Comparison of ENCODE assay signal across 8 cellular contexts in the genomic region with DNA sequence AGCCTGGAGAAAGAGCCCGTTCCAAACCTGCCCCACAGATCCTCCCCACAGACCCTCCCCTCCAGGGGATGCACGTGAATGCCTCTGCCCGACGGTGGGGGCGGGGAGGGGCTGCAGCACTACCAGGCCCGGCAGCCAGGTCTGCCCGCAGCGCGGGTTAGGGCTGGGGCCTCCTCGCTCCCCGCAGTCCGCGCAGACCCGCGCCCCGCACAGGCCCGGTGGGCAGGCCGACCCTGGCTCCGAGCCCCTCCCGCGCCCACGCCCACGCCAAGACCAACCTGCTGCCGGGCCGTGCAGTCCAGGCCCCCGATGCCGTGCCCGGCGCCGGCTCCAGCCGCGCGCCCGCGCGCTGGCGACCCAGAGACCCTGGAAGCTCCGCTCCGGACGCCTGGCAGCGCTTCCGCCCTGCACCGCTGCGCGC. TPM values are rescaled to one million over a fixed set of nuclear protein-coding genes. Genes with fewer than 3 reads are reported as not detected.
A peak's percentile ranks its signal among the peaks of the same experiment; 100 is the strongest.
DNase-seq lines count a peak whose midpoint lies in the region; ATAC-seq, FAIRE-seq and TF ChIP-seq lines count a peak whose summit lies in the region.

A gene with protein sequence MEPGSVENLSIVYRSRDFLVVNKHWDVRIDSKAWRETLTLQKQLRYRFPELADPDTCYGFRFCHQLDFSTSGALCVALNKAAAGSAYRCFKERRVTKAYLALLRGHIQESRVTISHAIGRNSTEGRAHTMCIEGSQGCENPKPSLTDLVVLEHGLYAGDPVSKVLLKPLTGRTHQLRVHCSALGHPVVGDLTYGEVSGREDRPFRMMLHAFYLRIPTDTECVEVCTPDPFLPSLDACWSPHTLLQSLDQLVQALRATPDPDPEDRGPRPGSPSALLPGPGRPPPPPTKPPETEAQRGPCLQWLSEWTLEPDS (minus strand): TSS at position 404 of the 421 bp plus-strand sequence. CDS start 644 bp downstream, outside the sequence.

- peak within 1 kb of the TSS; percentile 97 for H3K4me3 ChIP-seq in CD8-positive, alpha-beta T cell (ENCODE audit: low read depth, low read length)
- H3K4me3 ChIP-seq in PC-9 = peak within 1 kb of the TSS; percentile 96
- H3K4me3 ChIP-seq in endothelial cell of umbilical vein (replicated peaks in 1 of 3; ENCODE audit: insufficient read depth in 1 of 3, low read depth in 1 of 3, low read length in 3 of 3) = peak within 1 kb of the TSS; percentile 75 to 92 (median 76)
- H3K4me3 ChIP-seq in neuronal stem cell (ENCODE audit: low read length in 2 of 2) = peak within 1 kb of the TSS; percentile 75 to 99

- ATAC-seq in CD8-positive, alpha-beta T cell = peak; percentile 6
- peak; percentile 19 for ATAC-seq in GM21576 (IDR thresholded peaks at IDR 0.05; ENCODE audit: unreplicated experiment)
- no peak for ATAC-seq in HG02763 (IDR thresholded peaks at IDR 0.05; ENCODE audit: unreplicated experiment)

- peak within 1 kb of the TSS; percentile 49 for H3K27ac Mint-ChIP-seq in CD8-positive, alpha-beta T cell

- peak within 1 kb of the TSS; percentile 53 for H3K27ac ChIP-seq in CD8-positive, alpha-beta T cell (ENCODE audit: low read depth, low read length)
- no peak within 1 kb of the TSS for H3K27ac ChIP-seq in PC-9
- H3K27ac ChIP-seq in endothelial cell of umbilical vein (ENCODE audit: insufficient read depth, low read depth, low read length) = peak within 1 kb of the TSS; percentile 38
- no peak within 1 kb of the TSS for H3K27ac ChIP-seq in neuronal stem cell (replicated peaks; ENCODE audit: low read length)

- peaks cover 28% of the 10 kb centered on the region for H3K79me2 ChIP-seq in PC-9 (ENCODE audit: low read depth)
- peaks cover 26% of the 10 kb centered on the region for H3K79me2 ChIP-seq in endothelial cell of umbilical vein (ENCODE audit: control insufficient read depth, insufficient read depth, low read length)

- no peak within 1 kb of the TSS for H4K91ac ChIP-seq in neuronal stem cell (ENCODE audit: low read depth, low read length, poor library complexity)

- peaks cover 10% of the 10 kb centered on the region; the same call in 1 of the 2 replicates for H3F3A ChIP-seq in PC-9 (ENCODE audit: insufficient read depth, low read depth)

- peaks cover 56% of the 10 kb centered on the region for H3K79me1 ChIP-seq in neuronal stem cell (ENCODE audit: low read depth, low read length)

- FAIRE-seq in endothelial cell of umbilical vein (lab: Jason Lieb, UNC) = no peak

- peak within 1 kb of the TSS; percentile 80 for H3K9ac ChIP-seq in endothelial cell of umbilical vein (replicated peaks; ENCODE audit: extremely low read depth, insufficient read depth, low read length)
- H3K9ac ChIP-seq in neuronal stem cell (ENCODE audit: low read depth, low read length, poor library complexity) = peak within 1 kb of the TSS; percentile 97

- BruUV-seq in PC-9 (replicated peaks; lab: Mats Ljungman, UMichigan) (no TSS peak), endothelial cell of umbilical vein (replicated peaks; lab: Mats Ljungman, UMichigan) (no TSS peak)

- peaks cover 19% of the 10 kb centered on the region for H3K4me1 ChIP-seq in CD8-positive, alpha-beta T cell (ENCODE audit: insufficient read depth, low read length)
- H3K4me1 ChIP-seq in PC-9 (replicated peaks; ENCODE audit: insufficient read depth) = peaks cover 16% of the 10 kb centered on the region
- peaks cover 13% of the 10 kb centered on the region for H3K4me1 ChIP-seq in endothelial cell of umbilical vein (ENCODE audit: control insufficient read depth, extremely low read depth, insufficient read depth, low read length)
- H3K4me1 ChIP-seq in neuronal stem cell (ENCODE audit: control insufficient read depth in 2 of 2, insufficient read depth in 1 of 2, low read depth in 1 of 2, low read length in 2 of 2) = peaks cover 8 to 9% of the 10 kb centered on the region in 2 donors

- no peaks in the 10 kb centered on the region for H3K27me3 Mint-ChIP-seq in CD8-positive, alpha-beta T cell (ENCODE audit: low read depth)

- POLR2A ChIA-PET in CD8-positive, alpha-beta T cell (lab: Charles Lee) = interaction anchor here (1.0 to 2.2 kb wide), 4 partner anchors 16 to 92 kb away, joined by 3 to 14 read pairs (median 4); a partner anchor contains a TSS
- POLR2A ChIA-PET in PC-9 (lab: Charles Lee; ENCODE audit: unreplicated experiment) (interaction anchor here (0.6 to 1.3 kb wide), 7 partner anchors 27 to 186 kb away, joined by 3 to 41 read pairs (median 6); a partner anchor contains a TSS), endothelial cell of umbilical vein (lab: Charles Lee) (interaction anchor here (1.0 kb wide), 1 partner anchor 12 kb away, joined by 4 read pairs; no protein-coding TSS in a partner anchor)

- peak within 1 kb of the TSS; percentile 90 for H2AFZ ChIP-seq in PC-9
- H2AFZ ChIP-seq in endothelial cell of umbilical vein (ENCODE audit: low read depth, low read length) = peak within 1 kb of the TSS; percentile 90
- peak within 1 kb of the TSS; percentile 80 for H2AFZ ChIP-seq in neuronal stem cell (ENCODE audit: low read length)

- no peaks in the 10 kb centered on the region for H3K27me3 ChIP-seq in CD8-positive, alpha-beta T cell (ENCODE audit: insufficient read depth, low read length)
- H3K27me3 ChIP-seq in PC-9 (ENCODE audit: insufficient read depth, low read depth) (peaks cover 2% of the 10 kb centered on the region; the same call in 1 of the 2 replicates), endothelial cell of umbilical vein (ENCODE audit: control insufficient read depth in 2 of 2, insufficient read depth in 2 of 2, low read length in 2 of 2) (no peaks in the 10 kb centered on the region), neuronal stem cell (ENCODE audit: control insufficient read depth in 3 of 3, insufficient read depth in 3 of 3, low read depth in 1 of 3, low read length in 3 of 3) (no peaks in the 10 kb centered on the region)

- H3K18ac ChIP-seq in neuronal stem cell (ENCODE audit: low read length) = peak within 1 kb of the TSS; percentile 97

- intact Hi-C loops in CD8-positive, alpha-beta T cell (cut with DNase I, micrococcal nuclease) = loop anchor here (1.0 to 5.0 kb wide), 7 partner anchors 19 to 521 kb away; a partner anchor contains a TSS
- intact Hi-C loops in PC-9 (cut with micrococcal nuclease; ENCODE audit: unreplicated experiment) (no loop called here), endothelial cell of umbilical vein (cut with micrococcal nuclease) (loop anchor here (1.0 to 5.0 kb wide), 2 partner anchors 19 to 46 kb away; a partner anchor contains a TSS)

- H2AK5ac ChIP-seq in neuronal stem cell (ENCODE audit: low read depth, low read length) = peak within 1 kb of the TSS; percentile 94

- peak in 1 of 7 experiments; percentile 31 for DNase-seq in CD8-positive, alpha-beta T cell
- DNase-seq in PC-9 (no peak), endothelial cell of umbilical vein (ENCODE audit: low read depth, low spot score) (peak; percentile 49), neuronal stem cell (ENCODE audit: low spot score) (no peak), GOT3 (lab: John Stamatoyannopoulos, UW) (no peak)
- no peak for DNase-seq in activated CD8-positive, alpha-beta memory T cell treated with anti-CD3 and anti-CD28 coated beads, Interleukin-2, amount 50 U/mL, for 48 hours

- peak within 1 kb of the TSS; percentile 72 for H4K8ac ChIP-seq in neuronal stem cell (ENCODE audit: low read depth, low read length)

- no peak within 1 kb of the TSS for H2BK15ac ChIP-seq in neuronal stem cell (ENCODE audit: low read length)

- H3K9me2 ChIP-seq in PC-9 (ENCODE audit: insufficient read depth) = no peaks in the 10 kb centered on the region

- peaks cover 7% of the 10 kb centered on the region for H3K4me1 Mint-ChIP-seq in CD8-positive, alpha-beta T cell (ENCODE audit: low read depth)

- CTCF ChIA-PET in CD8-positive, alpha-beta T cell (lab: Charles Lee) = interaction anchor here (7.7 kb wide), 1 partner anchor 77 kb away, joined by 143 read pairs; a partner anchor contains a TSS
- CTCF ChIA-PET in PC-9 (lab: Charles Lee) (interaction anchor here (0.6 to 1.8 kb wide), 6 partner anchors 27 to 714 kb away, joined by 3 to 9 read pairs (median 4); a partner anchor contains a TSS), endothelial cell of umbilical vein (lab: Charles Lee) (interaction anchor here (0.9 to 1.3 kb wide), 10 partner anchors 42 to 269 kb away, joined by 3 to 19 read pairs (median 4); a partner anchor contains a TSS)

- no peaks in the 10 kb centered on the region for H3K9me3 ChIP-seq in CD8-positive, alpha-beta T cell (ENCODE audit: low read length)
- no peaks in the 10 kb centered on the region for H3K9me3 ChIP-seq in PC-9 (ENCODE audit: insufficient read depth, low read depth)
- no peaks in the 10 kb centered on the region for H3K9me3 ChIP-seq in endothelial cell of umbilical vein (replicated peaks; ENCODE audit: control insufficient read depth, insufficient read depth, low read length)
- H3K9me3 ChIP-seq in neuronal stem cell (replicated peaks in 1 of 2; ENCODE audit: control insufficient read depth in 2 of 2, insufficient read depth in 1 of 2, low read depth in 1 of 2, low read length in 2 of 2) = no peaks in the 10 kb centered on the region

- H2BK5ac ChIP-seq in neuronal stem cell (ENCODE audit: low read length) = no peak within 1 kb of the TSS

- peaks cover 5% of the 10 kb centered on the region for H3K36me3 Mint-ChIP-seq in CD8-positive, alpha-beta T cell

- H3K4ac ChIP-seq in neuronal stem cell (ENCODE audit: low read length) = no peak within 1 kb of the TSS

- H3K9me1 ChIP-seq in endothelial cell of umbilical vein (replicated peaks; ENCODE audit: control insufficient read depth, extremely low read depth, insufficient read depth, low read length) = no peaks in the 10 kb centered on the region

- peaks cover 13% of the 10 kb centered on the region; the same call in 1 of the 2 replicates for H4K20me1 ChIP-seq in PC-9 (ENCODE audit: insufficient read depth)
- no peaks in the 10 kb centered on the region for H4K20me1 ChIP-seq in endothelial cell of umbilical vein (replicated peaks; ENCODE audit: control insufficient read depth, extremely low read depth, insufficient read depth, low read length)

- H3K23ac ChIP-seq in neuronal stem cell (ENCODE audit: low read depth, low read length, poor library complexity) = peak within 1 kb of the TSS; percentile 89

- peak; percentile 77 for TF ChIP-seq POLR2A in endothelial cell of umbilical vein (IDR thresholded peaks at IDR 0.05; ENCODE audit: low read depth, low read length)

- H3K9me3 Mint-ChIP-seq in CD8-positive, alpha-beta T cell = no peaks in the 10 kb centered on the region

- H3K4me2 ChIP-seq in PC-9 (peak within 1 kb of the TSS; percentile 92), endothelial cell of umbilical vein (ENCODE audit: insufficient read depth, low read length) (peak within 1 kb of the TSS; percentile 67), neuronal stem cell (ENCODE audit: insufficient read depth, low read length, poor library complexity, severe bottlenecking) (peak within 1 kb of the TSS; percentile 89)

- no CpG with 5 or more reads among the region's 45 CpGs for WGBS in neuronal stem cell (ENCODE audit: extremely low coverage in 2 of 2, insufficient read length in 2 of 2, insufficient replicate concordance in 1 of 2), 2 donors

- dilution Hi-C loops in endothelial cell of umbilical vein (cut with MboI; ENCODE audit: extremely low pct_ligation_motif_present, low sequenced_read_pairs) = no loop called here

- H3K36me3 ChIP-seq in CD8-positive, alpha-beta T cell (ENCODE audit: insufficient read depth, low read length) = no peaks in the 10 kb centered on the region
- H3K36me3 ChIP-seq in PC-9 (ENCODE audit: low read depth) = no peaks in the 10 kb centered on the region; the same call in 1 of the 2 replicates
- H3K36me3 ChIP-seq in endothelial cell of umbilical vein (ENCODE audit: control insufficient read depth in 2 of 2, extremely low read depth in 1 of 2, insufficient read depth in 2 of 2, low read length in 2 of 2) = peaks cover 2 to 6% of the 10 kb centered on the region in 2 experiments
- peaks cover 38 to 54% of the 10 kb centered on the region in 2 donors for H3K36me3 ChIP-seq in neuronal stem cell (replicated peaks in 1 of 2; ENCODE audit: control insufficient read depth in 2 of 2, insufficient read depth in 2 of 2, low read length in 2 of 2)

- no peak within 1 kb of the TSS for H2BK120ac ChIP-seq in neuronal stem cell (ENCODE audit: low read depth, low read length)

- TF ChIP-seq CTCF in CD8-positive, alpha-beta T cell (IDR thresholded peaks at IDR 0.05) = no peak
- TF ChIP-seq CTCF in PC-9 (conservative IDR thresholded peaks at IDR 0.05) (no peak), endothelial cell of umbilical vein (IDR thresholded peaks at IDR 0.05; ENCODE audit: extremely low read depth in 1 of 2, insufficient read depth in 1 of 2, low read depth in 1 of 2, low read length in 2 of 2) (no peak)

- peak within 1 kb of the TSS; percentile 84 for H3K4me3 Mint-ChIP-seq in CD8-positive, alpha-beta T cell

- H2BK12ac ChIP-seq in neuronal stem cell (ENCODE audit: low read length) = peak within 1 kb of the TSS; percentile 10

- H3K14ac ChIP-seq in neuronal stem cell (ENCODE audit: low read length) = peak within 1 kb of the TSS; percentile 39

RNA-seq across cellular contexts. Expression of the gene that starts here (rescaled TPM):
- 10 to 100 TPM; 15.4 to 15.8 TPM for total RNA-seq in CD8-positive, alpha-beta T cell
- total RNA-seq in PC-9 (2021) (53.3 and 56.7 TPM in 2 replicates), endothelial cell of umbilical vein (42.3 and 46.2 TPM in 2 replicates)
- 55.8 and 69.0 TPM in 2 replicates for polyA plus RNA-seq in endothelial cell of umbilical vein
- 31.9 and 42.7 TPM in 2 replicates for polyA plus RNA-seq in endothelial cell of umbilical vein (2011; cell fraction: cytosol; rRNA removed)
- polyA plus RNA-seq in endothelial cell of umbilical vein (2011; cell fraction: nucleus; rRNA removed) = 44.0 and 48.5 TPM in 2 replicates
- 34.4 and 36.5 TPM in 2 replicates for polyA plus RNA-seq in endothelial cell of umbilical vein (2012)
- polyA minus RNA-seq in endothelial cell of umbilical vein = 13.2 and 16.4 TPM in 2 replicates
- polyA minus RNA-seq in endothelial cell of umbilical vein (2011; cell fraction: cytosol; rRNA and poly(A)+ RNA removed) = 23.5 TPM
- polyA minus RNA-seq in endothelial cell of umbilical vein (2011; cell fraction: nucleus; rRNA and poly(A)+ RNA removed) = 11.7 and 17.2 TPM in 2 replicates
- 14.5 TPM for polyA plus RNA-seq in neuronal stem cell (2013, experiment 1 of 2)
- 15.3 TPM for polyA plus RNA-seq in neuronal stem cell (2013, experiment 2 of 2)

Comparison
In these comparisons a context has a peak if more than half of its experiments do, and no peak if none do; other contexts are left out.
1. H3K27ac ChIP-seq: peak in CD8-positive, alpha-beta T cell (single experiment) and endothelial cell of umbilical vein (single experiment); none in PC-9 (single experiment) and neuronal stem cell (single experiment).
2. Peak in every context shown above with its lines, with median percentiles within 50 percentile points of each other: H3K4me3 ChIP-seq, H2AFZ ChIP-seq and H3K4me2 ChIP-seq.